In the genomic region with DNA sequence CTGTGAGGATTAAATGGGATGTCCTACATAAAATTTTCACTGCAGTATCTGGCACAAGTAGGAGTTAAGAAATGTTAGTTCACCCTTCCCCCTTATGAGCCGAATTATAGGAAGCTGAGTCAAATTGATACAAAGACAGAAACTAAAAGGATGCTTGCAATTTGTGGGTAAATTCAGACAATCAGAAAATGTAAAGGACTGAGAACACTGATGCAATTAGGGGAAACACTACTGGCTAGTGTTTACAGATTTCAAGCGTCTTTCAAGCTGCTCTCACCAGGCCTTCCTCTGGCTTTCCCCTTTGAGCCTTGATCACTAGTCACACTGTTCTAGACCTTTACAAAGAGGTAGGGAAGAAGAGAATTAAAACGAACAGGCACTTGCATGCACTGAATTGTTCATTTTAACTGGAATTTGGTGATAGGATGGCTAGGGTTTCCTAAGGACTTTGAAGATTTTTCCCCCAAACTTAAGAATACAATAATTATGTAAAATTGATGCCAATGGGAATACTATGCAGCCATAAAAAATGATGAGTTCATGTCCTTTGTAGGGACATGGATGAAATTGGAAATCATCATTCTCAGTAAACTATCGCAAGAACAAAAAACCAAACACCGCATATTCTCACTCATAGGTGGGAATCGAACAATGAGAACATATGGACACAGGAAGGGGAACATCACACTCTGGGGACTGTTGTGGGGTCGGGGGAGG, we compare ENCODE assay signal across 8 cellular contexts.
A peak's percentile ranks its signal among the peaks of the same experiment; 100 is the strongest.
DNase-seq lines count a peak whose midpoint lies in the region; ATAC-seq and TF ChIP-seq lines count a peak whose summit lies in the region.
"Not testable (repeated sequence)": the region's sequence is repeated elsewhere in the genome, so short reads cannot be mapped to it uniquely, and the experiment has no call there.

No MANE protein-coding gene starts in this region.

- not testable (repeated sequence) for H3K4me3 ChIP-seq in fibroblast of the aortic adventitia (ENCODE audit: low read depth, low read length)

- H3K4me3 Mint-ChIP-seq in activated CD8-positive, alpha-beta memory T cell treated with anti-CD3 and anti-CD28 coated beads, Interleukin-2, amount 10 ng/mL, durations not matched to agents 7 days and 5 days: not testable (repeated sequence)

- ATAC-seq in GM19025 (IDR thresholded peaks at IDR 0.05; ENCODE audit: low read depth, unreplicated experiment) (peak; percentile 90), GM21390 (IDR thresholded peaks at IDR 0.05; ENCODE audit: unreplicated experiment) (peak; percentile 93), HG02759 (IDR thresholded peaks at IDR 0.05; ENCODE audit: unreplicated experiment) (peak; percentile 98), HG03103 (IDR thresholded peaks at IDR 0.05; ENCODE audit: low read depth, unreplicated experiment) (peak; percentile 96), HG03571 (IDR thresholded peaks at IDR 0.05; ENCODE audit: unreplicated experiment) (peak; percentile 92)
- peak; percentile 90 for ATAC-seq in activated CD8-positive, alpha-beta memory T cell treated with anti-CD3 and anti-CD28 coated beads, Interleukin-2, amount 10 ng/mL, durations not matched to agents 7 days and 5 days

- in situ Hi-C loops in GM13976 (cut with MboI; ENCODE audit: low sequenced_read_pairs, unreplicated experiment): not testable (repeated sequence)

- CTCF ChIA-PET in activated CD8-positive, alpha-beta memory T cell treated with anti-CD3 and anti-CD28 coated beads, Interleukin-2, amount 10 ng/mL, durations not matched to agents 7 days and 5 days (lab: Charles Lee): not testable (repeated sequence)

- peak overlapping the region; percentile 76 for H3K27ac Mint-ChIP-seq in activated CD8-positive, alpha-beta memory T cell treated with anti-CD3 and anti-CD28 coated beads, Interleukin-2, amount 10 ng/mL, durations not matched to agents 7 days and 5 days

- H3K27me3 Mint-ChIP-seq in activated CD8-positive, alpha-beta memory T cell treated with anti-CD3 and anti-CD28 coated beads, Interleukin-2, amount 10 ng/mL, durations not matched to agents 7 days and 5 days: not testable (repeated sequence)

- H3K4me1 Mint-ChIP-seq in activated CD8-positive, alpha-beta memory T cell treated with anti-CD3 and anti-CD28 coated beads, Interleukin-2, amount 10 ng/mL, durations not matched to agents 7 days and 5 days: peaks cover 22% of the 10 kb centered on the region

- peak; percentile 47 for DNase-seq in GM13976 (ENCODE audit: low spot score)
- peak; percentile 44 for DNase-seq in activated CD8-positive, alpha-beta memory T cell treated with anti-CD3 and anti-CD28 coated beads, Interleukin-2, amount 10 ng/mL, durations not matched to agents 7 days and 5 days
- DNase-seq in fibroblast of the aortic adventitia (ENCODE audit: low read depth): peak; percentile 62

- not testable (repeated sequence) for TF ChIP-seq CTCF in GM13976 (IDR thresholded peaks at IDR 0.05; ENCODE audit: borderline replicate concordance, control extremely low read depth, extremely low read depth, insufficient read depth, missing control alignments); fibroblast of the aortic adventitia (IDR thresholded peaks at IDR 0.05; ENCODE audit: insufficient read depth, low read length)

- H3K36me3 Mint-ChIP-seq in activated CD8-positive, alpha-beta memory T cell treated with anti-CD3 and anti-CD28 coated beads, Interleukin-2, amount 10 ng/mL, durations not matched to agents 7 days and 5 days: not testable (repeated sequence)

- H3K9me3 Mint-ChIP-seq in activated CD8-positive, alpha-beta memory T cell treated with anti-CD3 and anti-CD28 coated beads, Interleukin-2, amount 10 ng/mL, durations not matched to agents 7 days and 5 days (ENCODE audit: low read depth): not testable (repeated sequence)
